15 cellular contexts compared by ENCODE assay signal in the genomic region with DNA sequence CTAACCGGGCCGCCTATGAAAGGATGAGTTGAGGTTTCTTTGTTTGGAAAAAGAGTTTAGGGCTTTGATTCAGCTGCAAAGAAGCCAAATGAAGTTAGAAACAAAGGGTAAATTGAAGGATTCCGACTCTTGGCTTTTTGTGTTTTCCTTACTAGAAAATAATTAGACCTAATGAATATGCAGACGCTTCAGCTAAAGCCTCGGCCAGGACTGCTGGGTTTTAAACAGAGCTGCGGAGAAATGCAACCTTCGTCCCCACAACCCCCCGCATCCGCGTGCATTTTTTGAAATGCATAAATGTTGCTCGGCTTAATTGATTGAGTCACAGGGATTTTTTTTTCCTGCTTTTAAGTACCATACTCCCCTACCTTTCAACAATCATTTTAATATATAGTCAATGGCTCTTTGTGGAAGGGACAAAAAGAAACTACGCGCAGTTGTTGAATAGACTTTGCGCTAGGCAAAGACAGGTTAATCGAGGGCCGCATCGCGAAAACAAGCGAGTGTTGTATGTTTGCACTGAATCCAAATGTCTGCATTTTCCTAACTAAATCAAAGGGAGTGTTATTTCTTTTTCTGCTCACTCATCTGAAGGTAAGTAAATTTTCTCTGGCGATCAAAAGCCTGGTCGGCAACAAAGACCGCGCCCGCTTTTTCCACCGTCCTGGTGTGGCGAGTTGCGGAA. TPM values are rescaled to one million over a fixed set of nuclear protein-coding genes. Genes with fewer than 3 reads are reported as not detected.
DNase-seq lines count a peak whose midpoint lies in the region; ATAC-seq and TF ChIP-seq lines count a peak whose summit lies in the region.
"Had no signal": no experiment of that assay in that cellular context is flagged by ENCODE, and none has a peak within 500 bp of the region (broad histone marks: within the 10 kb centered on the region; RNA-seq: fewer than 3 reads in every experiment).

No MANE protein-coding gene starts in this region.

- no peaks in the 10 kb centered on the region for H3K27me3 ChIP-seq in MM.1S (replicated peaks; ENCODE audit: insufficient read depth, low read length)
- H3K27me3 ChIP-seq in ectodermal cell (ENCODE audit: control insufficient read depth, insufficient read depth, low read length, poor library complexity, severe bottlenecking): peaks cover 99% of the 10 kb centered on the region
- peaks cover 25 to 87% (median 52%) of the 10 kb centered on the region in 3 experiments for H3K27me3 ChIP-seq in neuronal stem cell (ENCODE audit: control insufficient read depth in 3 of 3, insufficient read depth in 3 of 3, low read depth in 1 of 3, low read length in 3 of 3)
- peaks cover 3 to 75% of the 10 kb centered on the region in 2 donors for H3K27me3 ChIP-seq in Peyer's patch

- H3F3A ChIP-seq in MM.1S (ENCODE audit: insufficient read depth, low read length): no peaks in the 10 kb centered on the region

- H3K9me3 ChIP-seq in MM.1S (replicated peaks; ENCODE audit: insufficient read depth, low read length): no peaks in the 10 kb centered on the region
- H3K9me3 ChIP-seq in ectodermal cell (ENCODE audit: control insufficient read depth, low read length): no peaks in the 10 kb centered on the region
- peaks cover 0 to 2% of the 10 kb centered on the region in 2 donors for H3K9me3 ChIP-seq in neuronal stem cell (replicated peaks in 1 of 2; ENCODE audit: control insufficient read depth in 2 of 2, insufficient read depth in 1 of 2, low read depth in 1 of 2, low read length in 2 of 2)
- no peaks in the 10 kb centered on the region for H3K9me3 ChIP-seq in Peyer's patch

- H3K36me3 Mint-ChIP-seq in activated CD4-positive, alpha-beta T cell treated with anti-CD3 and anti-CD28 coated beads for 36 hours (ENCODE audit: low read depth): peaks cover 18% of the 10 kb centered on the region

- H3K4me1 ChIP-seq in MM.1S (ENCODE audit: low read length) (no peaks in the 10 kb centered on the region), ectodermal cell (ENCODE audit: control insufficient read depth, insufficient read depth, low read length) (peaks cover 52% of the 10 kb centered on the region), neuronal stem cell (ENCODE audit: control insufficient read depth in 2 of 2, insufficient read depth in 1 of 2, low read depth in 1 of 2, low read length in 2 of 2) (peaks cover 8 to 29% of the 10 kb centered on the region in 2 donors), Peyer's patch (peaks cover 0 to 20% (median 3%) of the 10 kb centered on the region in 4 donors)

- H3K4me1 Mint-ChIP-seq in activated CD4-positive, alpha-beta T cell treated with anti-CD3 and anti-CD28 coated beads for 36 hours: peaks cover 34% of the 10 kb centered on the region

- no peak overlapping the region for H2BK15ac ChIP-seq in neuronal stem cell (ENCODE audit: low read length)

- H4K91ac ChIP-seq in neuronal stem cell (ENCODE audit: low read depth, low read length, poor library complexity): no peak overlapping the region

- H3K4me3 Mint-ChIP-seq in activated CD4-positive, alpha-beta T cell treated with anti-CD3 and anti-CD28 coated beads for 36 hours: peak overlapping the region; percentile 40
- H3K4me3 Mint-ChIP-seq: activated B cell treated with CpG ODN at 0.5 μM for 24 hours, memory B cell had no signal

- H3K4me2 ChIP-seq in MM.1S (ENCODE audit: low read depth, low read length) (peak overlapping the region; percentile 54; the same call in 1 of the 2 replicates), neuronal stem cell (ENCODE audit: insufficient read depth, low read length, poor library complexity, severe bottlenecking) (peak overlapping the region; percentile 55)

- POLR2A ChIA-PET in activated CD4-positive, alpha-beta T cell treated with anti-CD3 and anti-CD28 coated beads for 36 hours (lab: Charles Lee): no interaction called here
- POLR2A ChIA-PET in RWPE1 (lab: Yijun Ruan, JAX; ENCODE audit: low non-redundant PET): no interaction called here

- TF ChIP-seq CTCF in MM.1S (IDR thresholded peaks at IDR 0.05; ENCODE audit: low read length) (no peak), RWPE1 (conservative IDR thresholded peaks at IDR 0.05; ENCODE audit: low read depth) (no peak), Peyer's patch (IDR thresholded peaks at IDR 0.05) (no peak)

- no peak overlapping the region for H3K27ac Mint-ChIP-seq in activated CD4-positive, alpha-beta T cell treated with anti-CD3 and anti-CD28 coated beads for 36 hours
- H3K27ac Mint-ChIP-seq: activated B cell treated with CpG ODN at 0.5 μM for 24 hours, memory B cell had no signal

- CTCF ChIA-PET in activated CD4-positive, alpha-beta T cell treated with anti-CD3 and anti-CD28 coated beads for 36 hours (lab: Charles Lee): no interaction called here
- CTCF ChIA-PET in RWPE1 (lab: Yijun Ruan, JAX): no interaction called here

- no peak overlapping the region for H3K9ac ChIP-seq in MM.1S (ENCODE audit: low read length)
- no peak overlapping the region for H3K9ac ChIP-seq in neuronal stem cell (ENCODE audit: low read depth, low read length, poor library complexity)

- no peak overlapping the region for H2AK5ac ChIP-seq in neuronal stem cell (ENCODE audit: low read depth, low read length)

- H3K23ac ChIP-seq in neuronal stem cell (ENCODE audit: low read depth, low read length, poor library complexity): no peak overlapping the region

- no peak overlapping the region for H3K14ac ChIP-seq in neuronal stem cell (ENCODE audit: low read length)

- no peak overlapping the region for H2BK120ac ChIP-seq in neuronal stem cell (ENCODE audit: low read depth, low read length)

- H3K9me3 Mint-ChIP-seq in activated CD4-positive, alpha-beta T cell treated with anti-CD3 and anti-CD28 coated beads for 36 hours (ENCODE audit: low read depth): peaks cover 5% of the 10 kb centered on the region

- no peak for TF ChIP-seq POLR2A in Peyer's patch (IDR thresholded peaks at IDR 0.05)

- H4K20me1 ChIP-seq in MM.1S (ENCODE audit: insufficient read depth, low read length): no peaks in the 10 kb centered on the region

- H3K9me2 ChIP-seq in MM.1S (replicated peaks; ENCODE audit: insufficient read depth, low read length): no peaks in the 10 kb centered on the region

- 0 to 1% methylated on average over 26 to 27 of the region's 27 CpGs for WGBS in ectodermal cell, 2 experiments
- no CpG with 5 or more reads among the region's 27 CpGs for WGBS in neuronal stem cell (ENCODE audit: extremely low coverage in 2 of 2, insufficient read length in 2 of 2, insufficient replicate concordance in 1 of 2), 2 donors

- H2AFZ ChIP-seq in MM.1S (ENCODE audit: low read length) (peak overlapping the region; percentile 50; the same call in 1 of the 2 replicates), neuronal stem cell (ENCODE audit: low read length) (peak overlapping the region; percentile 75)

- H3K79me1 ChIP-seq in neuronal stem cell (ENCODE audit: low read depth, low read length): peaks cover 13% of the 10 kb centered on the region

- H2BK12ac ChIP-seq in neuronal stem cell (ENCODE audit: low read length): no peak overlapping the region

- H4K8ac ChIP-seq in neuronal stem cell (ENCODE audit: low read depth, low read length): no peak overlapping the region

- no peak overlapping the region for H2BK5ac ChIP-seq in neuronal stem cell (ENCODE audit: low read length)

- peak overlapping the region; percentile 78 for H3K18ac ChIP-seq in neuronal stem cell (ENCODE audit: low read length)

- H3K79me2 ChIP-seq in MM.1S (ENCODE audit: low read length): no peaks in the 10 kb centered on the region

- peaks cover 74% of the 10 kb centered on the region for H3K27me3 Mint-ChIP-seq in activated CD4-positive, alpha-beta T cell treated with anti-CD3 and anti-CD28 coated beads for 36 hours

- H3K36me3 ChIP-seq in MM.1S (replicated peaks; ENCODE audit: insufficient read depth, low read length): no peaks in the 10 kb centered on the region
- no peaks in the 10 kb centered on the region for H3K36me3 ChIP-seq in ectodermal cell (ENCODE audit: control insufficient read depth, insufficient read depth, low read length)
- peaks cover 0 to 5% of the 10 kb centered on the region in 2 donors for H3K36me3 ChIP-seq in neuronal stem cell (replicated peaks in 1 of 2; ENCODE audit: control insufficient read depth in 2 of 2, insufficient read depth in 2 of 2, low read length in 2 of 2)
- H3K36me3 ChIP-seq in Peyer's patch: no peaks in the 10 kb centered on the region

- H3K4ac ChIP-seq in neuronal stem cell (ENCODE audit: low read length): no peak overlapping the region

- no peak for ATAC-seq in activated CD4-positive, alpha-beta T cell treated with anti-CD3 and anti-CD28 coated beads for 36 hours
- no peak for ATAC-seq in GM21367 (IDR thresholded peaks at IDR 0.05; ENCODE audit: unreplicated experiment)

- H3K27ac ChIP-seq in MM.1S (ENCODE audit: low read length) (no peak overlapping the region), ectodermal cell (ENCODE audit: insufficient read depth, low read depth, low read length, poor library complexity, severe bottlenecking) (peak overlapping the region; percentile 75), neuronal stem cell (replicated peaks; ENCODE audit: low read length) (no peak overlapping the region), RWPE1 (no peak overlapping the region), Peyer's patch (no peak overlapping the region)

- H3K4me3 ChIP-seq in MM.1S (ENCODE audit: low read length): peak overlapping the region; percentile 29
- peak overlapping the region; percentile 25 for H3K4me3 ChIP-seq in ectodermal cell (ENCODE audit: insufficient read depth, low read depth, low read length)
- H3K4me3 ChIP-seq in neuronal stem cell (ENCODE audit: low read length in 2 of 2): peak overlapping the region in 1 of 2 donors; percentile 76
- no peak overlapping the region for H3K4me3 ChIP-seq in Peyer's patch

- no peak for DNase-seq in activated CD4-positive, alpha-beta T cell treated with anti-CD3 and anti-CD28 coated beads for 36 hours
- no peak for DNase-seq in activated CD4-positive, alpha-beta T cell treated with anti-CD3 and anti-CD28 coated beads, Interleukin-2, amount 50 U/mL, for 48 hours
- DNase-seq in MM.1S (no peak), neuronal stem cell (ENCODE audit: low spot score) (no peak), RWPE1 (ENCODE audit: low spot score) (no peak), Peyer's patch (no peak)
- DNase-seq: activated B cell treated with CpG ODN at 0.5 μM for 24 hours; activated effector memory CD4-positive, alpha-beta T cell treated with Interleukin-2 at 50 U/mL for 16 hours; NCI-H2029; stimulated activated CD4-positive, alpha-beta T cell treated with anti-CD3 and anti-CD28 coated beads, Interleukin-2, amount 100 ng/mL, for 24 hours had no signal

- intact Hi-C loops in activated CD4-positive, alpha-beta T cell treated with anti-CD3 and anti-CD28 coated beads for 36 hours (cut with DNase I, micrococcal nuclease): loop anchor here in 1 of 2 experiments (2.0 kb wide), 1 partner anchor 13 kb away; no protein-coding TSS in a partner anchor

RNA-seq across cellular contexts. Expression of a gene that starts 1.3 kb away (rescaled TPM):
- not detected for total RNA-seq in activated CD4-positive, alpha-beta T cell treated with anti-CD3 and anti-CD28 coated beads for 36 hours
- polyA plus RNA-seq in ectodermal cell (2013, experiment 1 of 4): 9.1 TPM
- polyA plus RNA-seq in ectodermal cell (2013, experiment 2 of 4): 9.3 TPM
- 10.2 TPM for polyA plus RNA-seq in ectodermal cell (2013, experiment 3 of 4)
- polyA plus RNA-seq in ectodermal cell (2013, experiment 4 of 4): 14.1 TPM
- polyA plus RNA-seq in neuronal stem cell (2013, experiment 1 of 2): 0.67 TPM
- polyA plus RNA-seq in neuronal stem cell (2013, experiment 2 of 2): 0.78 TPM
- not detected for total RNA-seq in Peyer's patch
- total RNA-seq: activated B cell treated with CpG ODN at 0.5 μM for 24 hours, fibroblast of lung, ureter had no signal
- polyA plus RNA-seq: fibroblast of lung had no signal

RNA-seq across cellular contexts. Expression of a gene that starts 1.5 kb away (rescaled TPM):
- not detected for total RNA-seq in activated CD4-positive, alpha-beta T cell treated with anti-CD3 and anti-CD28 coated beads for 36 hours
- polyA plus RNA-seq in ectodermal cell (2013, experiment 1 of 4): 58.5 TPM
- 54.0 TPM for polyA plus RNA-seq in ectodermal cell (2013, experiment 2 of 4)
- polyA plus RNA-seq in ectodermal cell (2013, experiment 3 of 4): 71.2 TPM
- 92.7 TPM for polyA plus RNA-seq in ectodermal cell (2013, experiment 4 of 4)
- polyA plus RNA-seq in neuronal stem cell (2013, experiment 1 of 2): 24.9 TPM
- polyA plus RNA-seq in neuronal stem cell (2013, experiment 2 of 2): 27.0 TPM
- total RNA-seq in Peyer's patch: 1 to 10 TPM in 3 of 4 donors, not detected in 1; 1.6 to 2.5 (median 1.7) TPM
- total RNA-seq: activated B cell treated with CpG ODN at 0.5 μM for 24 hours, fibroblast of lung, ureter had no signal

Comparison
In these comparisons a context has a peak if more than half of its experiments do, and no peak if none do; other contexts are left out.
1. H3K4me3 ChIP-seq: peak in MM.1S (single experiment) and ectodermal cell (single experiment); none in Peyer's patch (0 of 4).